ENCODE assay signal across 8 cellular contexts in the genomic region with DNA sequence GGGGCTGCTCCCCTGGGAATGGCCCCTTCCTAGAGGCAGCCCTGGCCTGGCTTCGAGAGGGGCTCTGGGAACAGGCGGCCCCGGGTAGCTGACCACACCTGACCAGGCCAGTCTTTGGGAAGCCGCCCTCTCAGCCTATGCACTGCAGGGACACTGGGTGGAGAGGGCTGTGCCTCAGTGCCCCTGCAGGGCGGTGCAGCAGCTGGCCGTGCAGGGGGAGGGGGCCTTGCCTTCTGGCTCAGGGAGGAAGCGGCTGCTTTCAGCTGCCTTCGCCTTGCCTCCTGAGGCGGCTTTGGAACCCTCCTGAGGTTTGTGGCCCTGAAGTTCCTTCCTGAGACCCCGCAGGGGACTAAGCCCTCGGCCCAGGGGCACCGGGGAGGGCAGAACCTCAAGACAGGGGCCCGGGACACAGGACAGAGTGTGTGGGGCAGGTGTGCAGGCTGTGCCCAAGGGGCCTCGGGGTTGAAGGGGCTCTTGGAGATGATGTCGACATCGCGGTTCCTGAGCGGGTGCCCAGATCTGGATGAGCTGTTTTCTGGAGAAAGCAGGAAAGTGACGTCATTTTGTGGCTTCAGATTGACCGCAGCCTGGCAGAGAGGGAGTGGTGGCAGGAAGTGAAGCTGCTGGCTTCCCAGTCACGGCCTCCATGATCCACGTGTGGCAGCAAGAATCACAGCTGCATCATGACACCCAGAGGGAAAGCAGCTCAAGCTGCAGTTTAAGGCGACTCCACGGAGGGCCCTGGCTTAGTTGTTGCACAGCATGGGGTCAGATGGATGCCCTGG. TPM values are rescaled to one million over a fixed set of nuclear protein-coding genes. Genes with fewer than 3 reads are reported as not detected.
DNase-seq lines count a peak whose midpoint lies in the region; ATAC-seq, FAIRE-seq and TF ChIP-seq lines count a peak whose summit lies in the region.

No MANE protein-coding gene starts in this region.

- peak overlapping the region; percentile 83 for H3K18ac ChIP-seq in neuronal stem cell (ENCODE audit: low read length)

- POLR2A ChIA-PET in endothelial cell of umbilical vein (lab: Charles Lee) = no interaction called here

- no peaks in the 10 kb centered on the region for H3K79me2 ChIP-seq in endothelial cell of umbilical vein (ENCODE audit: control insufficient read depth, insufficient read depth, low read length)

- H3K4me1 ChIP-seq in BLaER1 treated with 17β-estradiol and CSF1 and Interleukin-3, amounts not matched to agents 10 nM and 100 nM = peaks cover 87 to 93% (median 91%) of the 10 kb centered on the region in 10 experiments
- peaks cover 26% of the 10 kb centered on the region for H3K4me1 ChIP-seq in endothelial cell of umbilical vein (ENCODE audit: control insufficient read depth, extremely low read depth, insufficient read depth, low read length)
- peaks cover 22 to 41% of the 10 kb centered on the region in 2 donors for H3K4me1 ChIP-seq in neuronal stem cell (ENCODE audit: control insufficient read depth in 2 of 2, insufficient read depth in 1 of 2, low read depth in 1 of 2, low read length in 2 of 2)

- H3K4me2 ChIP-seq in BLaER1 treated with 17β-estradiol and CSF1 and Interleukin-3, amounts not matched to agents 10 nM and 100 nM = peak overlapping the region; percentile 86 to 100 (median 99)
- no peak overlapping the region for H3K4me2 ChIP-seq in endothelial cell of umbilical vein (ENCODE audit: insufficient read depth, low read length)
- H3K4me2 ChIP-seq in neuronal stem cell (ENCODE audit: insufficient read depth, low read length, poor library complexity, severe bottlenecking) = no peak overlapping the region

- no peaks in the 10 kb centered on the region for H3K36me3 ChIP-seq in BLaER1 treated with 17β-estradiol and CSF1 and Interleukin-3, amounts not matched to agents 10 nM and 100 nM
- H3K36me3 ChIP-seq in endothelial cell of umbilical vein (ENCODE audit: control insufficient read depth in 2 of 2, extremely low read depth in 1 of 2, insufficient read depth in 2 of 2, low read length in 2 of 2) (no peaks in the 10 kb centered on the region), neuronal stem cell (replicated peaks in 1 of 2; ENCODE audit: control insufficient read depth in 2 of 2, insufficient read depth in 2 of 2, low read length in 2 of 2) (no peaks in the 10 kb centered on the region)

- H3K27ac Mint-ChIP-seq in stimulated activated naive CD8-positive, alpha-beta T cell treated with anti-CD3 and anti-CD28 coated beads, Interleukin-15, amount 100 ng/mL, for 72 hours = peak overlapping the region in 1 of 2 donors; percentile 79

- H3K27me3 Mint-ChIP-seq in stimulated activated naive CD8-positive, alpha-beta T cell treated with anti-CD3 and anti-CD28 coated beads, Interleukin-15, amount 100 ng/mL, for 72 hours = no peaks in the 10 kb centered on the region

- peak overlapping the region; percentile 15 to 75 (median 48); a peak in 17 of 20 replicates for H3K4me3 ChIP-seq in BLaER1 treated with 17β-estradiol and CSF1 and Interleukin-3, amounts not matched to agents 10 nM and 100 nM
- H3K4me3 ChIP-seq in endothelial cell of umbilical vein (replicated peaks in 1 of 3; ENCODE audit: insufficient read depth in 1 of 3, low read depth in 1 of 3, low read length in 3 of 3) (no peak overlapping the region), neuronal stem cell (ENCODE audit: low read length in 2 of 2) (no peak overlapping the region)

- no peak for TF ChIP-seq CTCF in endothelial cell of umbilical vein (IDR thresholded peaks at IDR 0.05; ENCODE audit: extremely low read depth in 1 of 2, insufficient read depth in 1 of 2, low read depth in 1 of 2, low read length in 2 of 2)

- no CpG with 5 or more reads among the region's 24 CpGs for WGBS in neuronal stem cell (ENCODE audit: extremely low coverage in 2 of 2, insufficient read length in 2 of 2, insufficient replicate concordance in 1 of 2), 2 donors

- peak; percentile 43 for DNase-seq in NCI-H2107 (lab: John Stamatoyannopoulos, UW)
- peak; percentile 57 to 80 for DNase-seq in activated CD8-positive, alpha-beta memory T cell treated with anti-CD3 and anti-CD28 coated beads for 1 hour (ENCODE audit: extremely low read depth in 1 of 2, low read depth in 1 of 2)
- DNase-seq in endothelial cell of umbilical vein (ENCODE audit: low read depth, low spot score) = peak; percentile 83
- DNase-seq in neuronal stem cell (ENCODE audit: low spot score) = no peak
- DNase-seq in stimulated activated naive CD8-positive, alpha-beta T cell treated with anti-CD3 and anti-CD28 coated beads, Interleukin-15, amount 100 ng/mL, for 72 hours = peak; percentile 45 to 88
- no peak for DNase-seq in germinal center (ENCODE audit: low spot score)

- H3K9me3 ChIP-seq in BLaER1 treated with 17β-estradiol and CSF1 and Interleukin-3, amounts not matched to agents 10 nM and 100 nM (replicated peaks in 1 of 11) = no peaks in the 10 kb centered on the region
- H3K9me3 ChIP-seq in endothelial cell of umbilical vein (replicated peaks; ENCODE audit: control insufficient read depth, insufficient read depth, low read length) (no peaks in the 10 kb centered on the region), neuronal stem cell (replicated peaks in 1 of 2; ENCODE audit: control insufficient read depth in 2 of 2, insufficient read depth in 1 of 2, low read depth in 1 of 2, low read length in 2 of 2) (no peaks in the 10 kb centered on the region)

- H3K9me3 Mint-ChIP-seq in stimulated activated naive CD8-positive, alpha-beta T cell treated with anti-CD3 and anti-CD28 coated beads, Interleukin-15, amount 100 ng/mL, for 72 hours = no peaks in the 10 kb centered on the region

- dilution Hi-C loops in endothelial cell of umbilical vein (cut with MboI; ENCODE audit: extremely low pct_ligation_motif_present, low sequenced_read_pairs) = no loop called here

- H3K14ac ChIP-seq in neuronal stem cell (ENCODE audit: low read length) = peak overlapping the region; percentile 94

- H2BK120ac ChIP-seq in neuronal stem cell (ENCODE audit: low read depth, low read length) = peak overlapping the region; percentile 10

- CTCF ChIA-PET in endothelial cell of umbilical vein (lab: Charles Lee) = interaction anchor here (1.0 to 2.4 kb wide), 5 partner anchors 13 to 604 kb away, joined by 3 to 10 read pairs (median 5); no protein-coding TSS in a partner anchor

- peak overlapping the region; percentile 55 for H3K23ac ChIP-seq in neuronal stem cell (ENCODE audit: low read depth, low read length, poor library complexity)

- H3K9me1 ChIP-seq in endothelial cell of umbilical vein (replicated peaks; ENCODE audit: control insufficient read depth, extremely low read depth, insufficient read depth, low read length) = no peaks in the 10 kb centered on the region

- peak; percentile 97 for FAIRE-seq in endothelial cell of umbilical vein (lab: Jason Lieb, UNC)

- H2AFZ ChIP-seq in endothelial cell of umbilical vein (ENCODE audit: low read depth, low read length) (peak overlapping the region; percentile 10), neuronal stem cell (ENCODE audit: low read length) (peak overlapping the region; percentile 24)

- H3K27ac ChIP-seq in BLaER1 treated with 17β-estradiol and CSF1 and Interleukin-3, amounts not matched to agents 10 nM and 100 nM = peak overlapping the region; percentile 91 to 100 (median 97)
- H3K27ac ChIP-seq in endothelial cell of umbilical vein (ENCODE audit: insufficient read depth, low read depth, low read length) = no peak overlapping the region
- no peak overlapping the region for H3K27ac ChIP-seq in neuronal stem cell (replicated peaks; ENCODE audit: low read length)

- H3K9ac ChIP-seq in BLaER1 treated with 17β-estradiol and CSF1 and Interleukin-3, amounts not matched to agents 10 nM and 100 nM = peak overlapping the region; percentile 79 to 95 (median 86)
- H3K9ac ChIP-seq in endothelial cell of umbilical vein (replicated peaks; ENCODE audit: extremely low read depth, insufficient read depth, low read length) (no peak overlapping the region), neuronal stem cell (ENCODE audit: low read depth, low read length, poor library complexity) (no peak overlapping the region)

- H2BK15ac ChIP-seq in neuronal stem cell (ENCODE audit: low read length) = peak overlapping the region; percentile 98

- H4K8ac ChIP-seq in neuronal stem cell (ENCODE audit: low read depth, low read length) = no peak overlapping the region

- no peak overlapping the region for H2BK5ac ChIP-seq in neuronal stem cell (ENCODE audit: low read length)

- intact Hi-C loops in endothelial cell of umbilical vein (cut with micrococcal nuclease) = loop anchor here (1.0 kb wide), 2 partner anchors 34 to 48 kb away; no protein-coding TSS in a partner anchor

- BruUV-seq in endothelial cell of umbilical vein (replicated peaks; lab: Mats Ljungman, UMichigan) = no TSS peak

- peak; percentile 64 for ATAC-seq in stimulated activated naive CD8-positive, alpha-beta T cell treated with anti-CD3 and anti-CD28 coated beads, Interleukin-15, amount 100 ng/mL, for 72 hours
- ATAC-seq in GM18520 (IDR thresholded peaks at IDR 0.05; ENCODE audit: unreplicated experiment) = no peak

- H3K4ac ChIP-seq in neuronal stem cell (ENCODE audit: low read length) = peak overlapping the region; percentile 98

- H4K91ac ChIP-seq in neuronal stem cell (ENCODE audit: low read depth, low read length, poor library complexity) = no peak overlapping the region

- H3K27me3 ChIP-seq in BLaER1 treated with 17β-estradiol and CSF1 and Interleukin-3, amounts not matched to agents 10 nM and 100 nM = peaks cover 0 to 19% (median 6%) of the 10 kb centered on the region in 11 experiments; a peak in 10 of 22 replicates
- H3K27me3 ChIP-seq in endothelial cell of umbilical vein (ENCODE audit: control insufficient read depth in 2 of 2, insufficient read depth in 2 of 2, low read length in 2 of 2) = peaks cover 0 to 4% of the 10 kb centered on the region in 2 experiments
- H3K27me3 ChIP-seq in neuronal stem cell (ENCODE audit: control insufficient read depth in 3 of 3, insufficient read depth in 3 of 3, low read depth in 1 of 3, low read length in 3 of 3) = peaks cover 0 to 37% (median 5%) of the 10 kb centered on the region in 3 experiments

- H4K20me1 ChIP-seq in BLaER1 treated with 17β-estradiol and CSF1 and Interleukin-3, amounts not matched to agents 10 nM and 100 nM = peaks cover 0 to 20% (median 0%) of the 10 kb centered on the region in 11 experiments; a peak in 4 of 22 replicates
- no peaks in the 10 kb centered on the region for H4K20me1 ChIP-seq in endothelial cell of umbilical vein (replicated peaks; ENCODE audit: control insufficient read depth, extremely low read depth, insufficient read depth, low read length)

- peaks cover 65% of the 10 kb centered on the region for H3K4me1 Mint-ChIP-seq in stimulated activated naive CD8-positive, alpha-beta T cell treated with anti-CD3 and anti-CD28 coated beads, Interleukin-15, amount 100 ng/mL, for 72 hours

- H2AK5ac ChIP-seq in neuronal stem cell (ENCODE audit: low read depth, low read length) = peak overlapping the region; percentile 93

- no peak for TF ChIP-seq POLR2A in endothelial cell of umbilical vein (IDR thresholded peaks at IDR 0.05; ENCODE audit: low read depth, low read length)

- H2BK12ac ChIP-seq in neuronal stem cell (ENCODE audit: low read length) = peak overlapping the region; percentile 75

- peaks cover 4% of the 10 kb centered on the region for H3K79me1 ChIP-seq in neuronal stem cell (ENCODE audit: low read depth, low read length)

- peak overlapping the region; percentile 54 to 76 for H3K4me3 Mint-ChIP-seq in stimulated activated naive CD8-positive, alpha-beta T cell treated with anti-CD3 and anti-CD28 coated beads, Interleukin-15, amount 100 ng/mL, for 72 hours

RNA-seq across cellular contexts. Expression of gene ADAM8, which starts 17.7 kb away (rescaled TPM):
- 0.55 and 1.5 TPM in 2 replicates for total RNA-seq in endothelial cell of umbilical vein
- polyA plus RNA-seq in endothelial cell of umbilical vein = 0.49 and 0.51 TPM in 2 replicates
- 0.08 TPM in 2 replicates for polyA plus RNA-seq in endothelial cell of umbilical vein (2011; cell fraction: cytosol; rRNA removed)
- 2.2 and 2.3 TPM in 2 replicates for polyA plus RNA-seq in endothelial cell of umbilical vein (2011; cell fraction: nucleus; rRNA removed)
- polyA plus RNA-seq in endothelial cell of umbilical vein (2012) = 0.25 and 0.72 TPM in 2 replicates
- polyA minus RNA-seq in endothelial cell of umbilical vein = 0.10 and 0.47 TPM in 2 replicates
- 2.8 TPM for polyA minus RNA-seq in endothelial cell of umbilical vein (2011; cell fraction: cytosol; rRNA and poly(A)+ RNA removed)
- polyA minus RNA-seq in endothelial cell of umbilical vein (2011; cell fraction: nucleus; rRNA and poly(A)+ RNA removed) = 0.82 and 2.5 TPM in 2 replicates
- polyA plus RNA-seq in neuronal stem cell (2013, experiment 1 of 2) = 1.1 TPM
- polyA plus RNA-seq in neuronal stem cell (2013, experiment 2 of 2) = 1.3 TPM

RNA-seq across cellular contexts. Expression of gene VENTX, which starts 21.4 kb away (rescaled TPM):
- total RNA-seq in endothelial cell of umbilical vein = not detected in 2 replicates
- not detected in 2 replicates for polyA plus RNA-seq in endothelial cell of umbilical vein
- polyA plus RNA-seq in endothelial cell of umbilical vein (2011; cell fraction: cytosol; rRNA removed) = not detected in 2 replicates
- polyA plus RNA-seq in endothelial cell of umbilical vein (2011; cell fraction: nucleus; rRNA removed) = not detected in 2 replicates
- polyA plus RNA-seq in endothelial cell of umbilical vein (2012) = not detected in 2 replicates
- not detected in 2 replicates for polyA minus RNA-seq in endothelial cell of umbilical vein
- not detected for polyA minus RNA-seq in endothelial cell of umbilical vein (2011; cell fraction: cytosol; rRNA and poly(A)+ RNA removed)
- not detected in 2 replicates for polyA minus RNA-seq in endothelial cell of umbilical vein (2011; cell fraction: nucleus; rRNA and poly(A)+ RNA removed)
- 0.42 TPM for polyA plus RNA-seq in neuronal stem cell (2013, experiment 1 of 2)
- polyA plus RNA-seq in neuronal stem cell (2013, experiment 2 of 2) = 0.35 TPM

RNA-seq across cellular contexts. Expression of gene UTF1, which starts 29.0 kb away (rescaled TPM):
- not detected in 2 replicates for total RNA-seq in endothelial cell of umbilical vein
- not detected in 2 replicates for polyA plus RNA-seq in endothelial cell of umbilical vein
- not detected in 2 replicates for polyA plus RNA-seq in endothelial cell of umbilical vein (2011; cell fraction: cytosol; rRNA removed)
- not detected in 2 replicates for polyA plus RNA-seq in endothelial cell of umbilical vein (2011; cell fraction: nucleus; rRNA removed)
- not detected in 2 replicates for polyA plus RNA-seq in endothelial cell of umbilical vein (2012)
- not detected in 2 replicates for polyA minus RNA-seq in endothelial cell of umbilical vein
- not detected for polyA minus RNA-seq in endothelial cell of umbilical vein (2011; cell fraction: cytosol; rRNA and poly(A)+ RNA removed)
- polyA minus RNA-seq in endothelial cell of umbilical vein (2011; cell fraction: nucleus; rRNA and poly(A)+ RNA removed) = not detected in 2 replicates
- 0.35 TPM for polyA plus RNA-seq in neuronal stem cell (2013, experiment 1 of 2)
- polyA plus RNA-seq in neuronal stem cell (2013, experiment 2 of 2) = 0.33 TPM

RNA-seq across cellular contexts. Expression of gene TUBGCP2, which starts 49.7 kb away (rescaled TPM):
- 48.8 and 53.1 TPM in 2 replicates for total RNA-seq in endothelial cell of umbilical vein
- 37.1 and 45.6 TPM in 2 replicates for polyA plus RNA-seq in endothelial cell of umbilical vein
- 32.5 and 35.4 TPM in 2 replicates for polyA plus RNA-seq in endothelial cell of umbilical vein (2011; cell fraction: cytosol; rRNA removed)
- polyA plus RNA-seq in endothelial cell of umbilical vein (2011; cell fraction: nucleus; rRNA removed) = 60.6 and 64.5 TPM in 2 replicates
- polyA plus RNA-seq in endothelial cell of umbilical vein (2012) = 40.4 and 47.6 TPM in 2 replicates
- polyA minus RNA-seq in endothelial cell of umbilical vein = 37.1 and 47.7 TPM in 2 replicates
- 35.3 TPM for polyA minus RNA-seq in endothelial cell of umbilical vein (2011; cell fraction: cytosol; rRNA and poly(A)+ RNA removed)
- 31.0 and 41.8 TPM in 2 replicates for polyA minus RNA-seq in endothelial cell of umbilical vein (2011; cell fraction: nucleus; rRNA and poly(A)+ RNA removed)
- polyA plus RNA-seq in neuronal stem cell (2013, experiment 1 of 2) = 33.5 TPM
- 35.6 TPM for polyA plus RNA-seq in neuronal stem cell (2013, experiment 2 of 2)

RNA-seq across cellular contexts. Expression of gene ZNF511, which starts 49.7 kb away (rescaled TPM):
- total RNA-seq in endothelial cell of umbilical vein = 37.9 and 40.4 TPM in 2 replicates
- 25.6 and 36.3 TPM in 2 replicates for polyA plus RNA-seq in endothelial cell of umbilical vein
- polyA plus RNA-seq in endothelial cell of umbilical vein (2011; cell fraction: cytosol; rRNA removed) = 26.7 and 27.1 TPM in 2 replicates
- polyA plus RNA-seq in endothelial cell of umbilical vein (2011; cell fraction: nucleus; rRNA removed) = 32.4 and 34.5 TPM in 2 replicates
- 22.4 and 27.5 TPM in 2 replicates for polyA plus RNA-seq in endothelial cell of umbilical vein (2012)
- polyA minus RNA-seq in endothelial cell of umbilical vein = 14.1 and 17.0 TPM in 2 replicates
- 20.7 TPM for polyA minus RNA-seq in endothelial cell of umbilical vein (2011; cell fraction: cytosol; rRNA and poly(A)+ RNA removed)
- 6.8 and 7.2 TPM in 2 replicates for polyA minus RNA-seq in endothelial cell of umbilical vein (2011; cell fraction: nucleus; rRNA and poly(A)+ RNA removed)
- polyA plus RNA-seq in neuronal stem cell (2013, experiment 1 of 2) = 40.1 TPM
- 35.5 TPM for polyA plus RNA-seq in neuronal stem cell (2013, experiment 2 of 2)

Comparison
In these comparisons a context has a peak if more than half of its experiments do, and no peak if none do; other contexts are left out.
1. H3K27ac ChIP-seq: peak in BLaER1 treated with 17β-estradiol and CSF1 and Interleukin-3, amounts not matched to agents 10 nM and 100 nM (11 of 11); none in endothelial cell of umbilical vein (single experiment) and neuronal stem cell (single experiment).
2. H3K4me2 ChIP-seq: peak in BLaER1 treated with 17β-estradiol and CSF1 and Interleukin-3, amounts not matched to agents 10 nM and 100 nM (11 of 11); none in endothelial cell of umbilical vein (single experiment) and neuronal stem cell (single experiment).
3. H3K4me3 ChIP-seq: peak in BLaER1 treated with 17β-estradiol and CSF1 and Interleukin-3, amounts not matched to agents 10 nM and 100 nM (10 of 10); none in endothelial cell of umbilical vein (0 of 3) and neuronal stem cell (0 of 2).
4. H3K9ac ChIP-seq: peak in BLaER1 treated with 17β-estradiol and CSF1 and Interleukin-3, amounts not matched to agents 10 nM and 100 nM (11 of 11); none in endothelial cell of umbilical vein (single experiment) and neuronal stem cell (single experiment).
5. DNase-seq: peak in NCI-H2107 (single experiment), activated CD8-positive, alpha-beta memory T cell treated with anti-CD3 and anti-CD28 coated beads for 1 hour (2 of 2), endothelial cell of umbilical vein (single experiment) and stimulated activated naive CD8-positive, alpha-beta T cell treated with anti-CD3 and anti-CD28 coated beads, Interleukin-15, amount 100 ng/mL, for 72 hours (2 of 2); none in neuronal stem cell (single experiment) and germinal center (single experiment).